Comparison of ENCODE assay signal across 8 cellular contexts in genomic region chr4:143512978-143513313, GRCh38. TPM values are rescaled to one million over a fixed set of nuclear protein-coding genes. Genes with fewer than 3 reads are reported as not detected.
DNase-seq lines count a peak whose midpoint lies in the region; ATAC-seq and TF ChIP-seq lines count a peak whose summit lies in the region.

No MANE protein-coding gene starts in this region.

- TF ChIP-seq EP300 in ovary (IDR thresholded peaks at IDR 0.05) = no peak

- WGBS in ovary, 3 donors = 0 to 1% (median 0%) methylated on average over 18 of the region's 18 CpGs

- TF ChIP-seq CTCF in epithelial cell of esophagus (IDR thresholded peaks at IDR 0.05; ENCODE audit: insufficient read depth, low read depth, low read length, missing control alignments) (no peak), ovary (IDR thresholded peaks at IDR 0.05) (no peak)

- H3K9ac ChIP-seq in SK-N-MC (ENCODE audit: insufficient read length) = peak overlapping the region; percentile 85

- H3K27ac ChIP-seq in SK-N-MC (no peak overlapping the region), ovary (peak overlapping the region; percentile 98 to 99)

- TF ChIP-seq POLR2A in ovary (IDR thresholded peaks at IDR 0.05) = no peak

- ATAC-seq in GM18520 (IDR thresholded peaks at IDR 0.05; ENCODE audit: unreplicated experiment) (peak; percentile 25), HG02763 (IDR thresholded peaks at IDR 0.05; ENCODE audit: unreplicated experiment) (peak; percentile 26)

- peak overlapping the region; percentile 84 for H3K4me3 ChIP-seq in SK-N-MC
- H3K4me3 ChIP-seq in epithelial cell of esophagus (ENCODE audit: low read length) = peak overlapping the region; percentile 96
- peak overlapping the region; percentile 96 for H3K4me3 ChIP-seq in ovary

- intact Hi-C loops in ovary (cut with DNase I) = no loop called here

- DNase-seq in SK-N-MC (ENCODE audit: low read depth, low spot score) = no peak
- no peak for DNase-seq in epithelial cell of esophagus (ENCODE audit: low read depth)
- DNase-seq in ovary = no peak
- no peak for DNase-seq in glomerular visceral epithelial cell (ENCODE audit: extremely low spot score)
- no peak for DNase-seq in anterior cingulate cortex (lab: John Stamatoyannopoulos, UW)
- no peak for DNase-seq in NCI-H1092 treated with DMSO at 0.1 percent for 48 hours (lab: John Stamatoyannopoulos, UW)

- peaks cover 3% of the 10 kb centered on the region for H3K4me1 ChIP-seq in ovary (ENCODE audit: insufficient read depth)

- no peaks in the 10 kb centered on the region for H3K9me3 ChIP-seq in SK-N-MC (ENCODE audit: low read depth, low read length)
- H3K9me3 ChIP-seq in ovary = no peaks in the 10 kb centered on the region

- H3K36me3 ChIP-seq in SK-N-MC (ENCODE audit: insufficient read depth, low read length) (peaks cover 19% of the 10 kb centered on the region), ovary (no peaks in the 10 kb centered on the region)

- no peaks in the 10 kb centered on the region for H3K27me3 ChIP-seq in ovary

RNA-seq across cellular contexts. Expression of gene SMARCA5, which starts 0.6 kb away (rescaled TPM):
- total RNA-seq in ovary = 10 to 100 TPM; 33.7 to 55.1 (median 40.8) TPM
- polyA plus RNA-seq in ovary = 10 to 100 TPM; 21.2 to 25.4 TPM
